ENCODE assay signal across 16 cellular contexts in genomic region chr12:54328595-54329337, GRCh38. TPM values are rescaled to one million over a fixed set of nuclear protein-coding genes. Genes with fewer than 3 reads are reported as not detected.
DNase-seq lines count a peak whose midpoint lies in the region; ATAC-seq and FAIRE-seq lines count a peak whose summit lies in the region.
"Had no signal": no experiment of that assay in that cellular context is flagged by ENCODE, and none has a peak within 500 bp of the region (broad histone marks: within the 10 kb centered on the region; RNA-seq: fewer than 3 reads in every experiment).

No MANE protein-coding gene starts in this region.

- H3K27me3 Mint-ChIP-seq in activated CD8-positive, alpha-beta T cell treated with anti-CD3 and anti-CD28 coated beads, Interleukin-2, amount 10 ng/mL, durations not matched to agents 7 days and 5 days (ENCODE audit: low read depth) = no peaks in the 10 kb centered on the region

- ATAC-seq in activated CD8-positive, alpha-beta T cell treated with anti-CD3 and anti-CD28 coated beads, Interleukin-2, amount 10 ng/mL, durations not matched to agents 7 days and 5 days = no peak

- H3K4me3 ChIP-seq in ACC112 (ENCODE audit: low read depth, low read length) (peak overlapping the region; percentile 37; the same call in 1 of the 2 replicates), mesendoderm (ENCODE audit: low read length) (no peak overlapping the region)

- H3K79me2 ChIP-seq in ACC112 (ENCODE audit: control insufficient read depth, insufficient read depth, low read length, unreplicated experiment) = peaks cover 70% of the 10 kb centered on the region
- peaks cover 5% of the 10 kb centered on the region for H3K79me2 ChIP-seq in mesendoderm (ENCODE audit: control insufficient read depth, insufficient read depth, low read length)

- no peaks in the 10 kb centered on the region; the same call in 1 of the 2 replicates for H3K36me3 ChIP-seq in ACC112 (ENCODE audit: insufficient read depth, low read length)
- H3K36me3 ChIP-seq in mesendoderm (ENCODE audit: control insufficient read depth, insufficient read depth, low read length) = no peaks in the 10 kb centered on the region

- H2AK5ac ChIP-seq in mesendoderm (ENCODE audit: low read length) = no peak overlapping the region

- CTCF ChIA-PET in activated CD8-positive, alpha-beta T cell treated with anti-CD3 and anti-CD28 coated beads, Interleukin-2, amount 10 ng/mL, durations not matched to agents 7 days and 5 days (lab: Charles Lee) = interaction anchor here (1.0 to 2.1 kb wide), 7 partner anchors 8 to 96 kb away, joined by 3 to 9 read pairs (median 3); no protein-coding TSS in a partner anchor

- no peak overlapping the region for H4K5ac ChIP-seq in mesendoderm (ENCODE audit: low read length)

- FAIRE-seq in G401.6 (lab: Jason Lieb, UNC) (peak; percentile 66), GM19239 (lab: Jason Lieb, UNC) (no peak)
- FAIRE-seq: HTR-8/SVneo had no signal

- no peak overlapping the region for H4K8ac ChIP-seq in mesendoderm (ENCODE audit: low read depth, low read length)

- peak overlapping the region; percentile 3 for H3K9ac ChIP-seq in mesendoderm (ENCODE audit: low read length)

- peaks cover 16% of the 10 kb centered on the region for H3K36me3 Mint-ChIP-seq in activated CD8-positive, alpha-beta T cell treated with anti-CD3 and anti-CD28 coated beads, Interleukin-2, amount 10 ng/mL, durations not matched to agents 7 days and 5 days (ENCODE audit: low read depth)

- H3K4ac ChIP-seq in mesendoderm (ENCODE audit: low read depth, low read length) = no peak overlapping the region

- H3K27me3 ChIP-seq in ACC112 (ENCODE audit: insufficient read depth, low read length) (no peaks in the 10 kb centered on the region), mesendoderm (ENCODE audit: insufficient read depth, low read length, poor library complexity) (no peaks in the 10 kb centered on the region)

- no peak overlapping the region for H2BK15ac ChIP-seq in mesendoderm (replicated peaks; ENCODE audit: low read depth)

- no peak overlapping the region for H3K4me2 ChIP-seq in mesendoderm (ENCODE audit: low read length)

- no peak overlapping the region for H2AFZ ChIP-seq in ACC112 (ENCODE audit: low read length, unreplicated experiment)

- H3K27ac ChIP-seq in ACC112 (ENCODE audit: low read depth, low read length) (0 out of 2 replicates have a peak overlapping the region, but pooled peaks have one; percentile 24), mesendoderm (ENCODE audit: low read depth, low read length) (no peak overlapping the region)

- POLR2A ChIA-PET in activated CD8-positive, alpha-beta T cell treated with anti-CD3 and anti-CD28 coated beads, Interleukin-2, amount 10 ng/mL, durations not matched to agents 7 days and 5 days (lab: Charles Lee) = interaction anchor here (0.6 kb wide), 1 partner anchor 48 kb away, joined by 5 read pairs; the partner anchor contains the start of gene HNRNPA1

- H3K27ac Mint-ChIP-seq in activated CD8-positive, alpha-beta T cell treated with anti-CD3 and anti-CD28 coated beads, Interleukin-2, amount 10 ng/mL, durations not matched to agents 7 days and 5 days = peak overlapping the region; percentile 41

- H3K18ac ChIP-seq in mesendoderm (ENCODE audit: low read length) = no peak overlapping the region

- H3K79me1 ChIP-seq in mesendoderm (ENCODE audit: low read length) = peaks cover 7% of the 10 kb centered on the region

- H2BK5ac ChIP-seq in mesendoderm (ENCODE audit: low read length) = no peak overlapping the region

- no peak for DNase-seq in activated CD8-positive, alpha-beta T cell treated with anti-CD3 and anti-CD28 coated beads, Interleukin-2, amount 10 ng/mL, durations not matched to agents 7 days and 5 days
- DNase-seq in mesendoderm = no peak
- no peak for DNase-seq in NCI-H748 treated with DMSO at 0.1 percent for 48 hours (lab: John Stamatoyannopoulos, UW)
- no peak for DNase-seq in GM19239 (ENCODE audit: insufficient read length, low spot score)
- no peak for DNase-seq in activated effector memory CD4-positive, alpha-beta T cell treated with anti-CD3 and anti-CD28 coated beads, Interleukin-2, amount 50 U/mL, for 16 hours
- DNase-seq in NCI-H1105 treated with DMSO at 0.1 percent for 48 hours (lab: John Stamatoyannopoulos, UW) = no peak
- DNase-seq: activated CD4-positive, alpha-beta T cell treated with anti-CD3 and anti-CD28 coated beads, Interleukin-2, amount 50 U/mL, for 1 hour; amniotic stem cell; C1 segment of cervical spinal cord; effector CD8-positive, alpha-beta T cell; NCI-H1417 treated with DMSO at 0.1 percent for 48 hours; stimulated activated CD4-positive, alpha-beta T cell treated with anti-CD3 and anti-CD28 coated beads, Interleukin-15, amount 100 ng/mL, for 24 hours had no signal

- H3K9me3 Mint-ChIP-seq in activated CD8-positive, alpha-beta T cell treated with anti-CD3 and anti-CD28 coated beads, Interleukin-2, amount 10 ng/mL, durations not matched to agents 7 days and 5 days (ENCODE audit: insufficient read depth) = no peaks in the 10 kb centered on the region

- H3K56ac ChIP-seq in mesendoderm (ENCODE audit: low read length) = peak overlapping the region; percentile 28

- H3K4me1 ChIP-seq in ACC112 (ENCODE audit: control insufficient read depth, insufficient read depth, low read length, unreplicated experiment) = peaks cover 42% of the 10 kb centered on the region
- peaks cover 9% of the 10 kb centered on the region for H3K4me1 ChIP-seq in mesendoderm (ENCODE audit: control insufficient read depth, low read depth, low read length)

- no CpG with 5 or more reads among the region's 6 CpGs for WGBS in mesendoderm (ENCODE audit: extremely low coverage, insufficient coverage, low lambda C conversion rate)

- no peak overlapping the region for H3K4me3 Mint-ChIP-seq in activated CD8-positive, alpha-beta T cell treated with anti-CD3 and anti-CD28 coated beads, Interleukin-2, amount 10 ng/mL, durations not matched to agents 7 days and 5 days

- H2BK120ac ChIP-seq in mesendoderm (ENCODE audit: low read depth, low read length) = no peak overlapping the region

- H3K23ac ChIP-seq in mesendoderm (ENCODE audit: low read length) = no peak overlapping the region

- H3K4me1 Mint-ChIP-seq in activated CD8-positive, alpha-beta T cell treated with anti-CD3 and anti-CD28 coated beads, Interleukin-2, amount 10 ng/mL, durations not matched to agents 7 days and 5 days (ENCODE audit: low read depth) = peaks cover 61% of the 10 kb centered on the region

RNA-seq across cellular contexts. Expression of gene COPZ1, which starts 3.8 kb away (rescaled TPM):
- 100 to 1,000 TPM; 105 to 112 TPM for total RNA-seq in activated CD8-positive, alpha-beta T cell treated with anti-CD3 and anti-CD28 coated beads, Interleukin-2, amount 10 ng/mL, durations not matched to agents 7 days and 5 days
- polyA plus RNA-seq in mesendoderm (2013, experiment 1 of 2) = 105 TPM
- polyA plus RNA-seq in mesendoderm (2013, experiment 2 of 2) = 99.7 TPM

RNA-seq across cellular contexts. Expression of gene NFE2, which starts 28.0 kb away (rescaled TPM):
- not detected for total RNA-seq in activated CD8-positive, alpha-beta T cell treated with anti-CD3 and anti-CD28 coated beads, Interleukin-2, amount 10 ng/mL, durations not matched to agents 7 days and 5 days
- 1.4 TPM for polyA plus RNA-seq in mesendoderm (2013, experiment 1 of 2)
- 1.7 TPM for polyA plus RNA-seq in mesendoderm (2013, experiment 2 of 2)

RNA-seq across cellular contexts. Expression of gene GPR84, which starts 35.5 kb away (rescaled TPM):
- total RNA-seq in activated CD8-positive, alpha-beta T cell treated with anti-CD3 and anti-CD28 coated beads, Interleukin-2, amount 10 ng/mL, durations not matched to agents 7 days and 5 days = under 1 TPM; 0.32 to 0.57 TPM
- not detected for polyA plus RNA-seq in mesendoderm (2013, experiment 1 of 2)
- not detected for polyA plus RNA-seq in mesendoderm (2013, experiment 2 of 2)
- total RNA-seq: SK-MEL-5 had no signal

RNA-seq across cellular contexts. Expression of gene HNRNPA1, which starts 48.2 kb away (rescaled TPM):
- total RNA-seq in activated CD8-positive, alpha-beta T cell treated with anti-CD3 and anti-CD28 coated beads, Interleukin-2, amount 10 ng/mL, durations not matched to agents 7 days and 5 days = 1,000 to 10,000 TPM; 1,520 to 1,553 TPM
- polyA plus RNA-seq in mesendoderm (2013, experiment 1 of 2) = 2,676 TPM
- 2,661 TPM for polyA plus RNA-seq in mesendoderm (2013, experiment 2 of 2)

RNA-seq across cellular contexts. Expression of gene CBX5, which starts 48.8 kb away (rescaled TPM):
- 100 to 1,000 TPM; 145 to 148 TPM for total RNA-seq in activated CD8-positive, alpha-beta T cell treated with anti-CD3 and anti-CD28 coated beads, Interleukin-2, amount 10 ng/mL, durations not matched to agents 7 days and 5 days
- polyA plus RNA-seq in mesendoderm (2013, experiment 1 of 2) = 88.5 TPM
- polyA plus RNA-seq in mesendoderm (2013, experiment 2 of 2) = 87.9 TPM
